In the genomic region with DNA sequence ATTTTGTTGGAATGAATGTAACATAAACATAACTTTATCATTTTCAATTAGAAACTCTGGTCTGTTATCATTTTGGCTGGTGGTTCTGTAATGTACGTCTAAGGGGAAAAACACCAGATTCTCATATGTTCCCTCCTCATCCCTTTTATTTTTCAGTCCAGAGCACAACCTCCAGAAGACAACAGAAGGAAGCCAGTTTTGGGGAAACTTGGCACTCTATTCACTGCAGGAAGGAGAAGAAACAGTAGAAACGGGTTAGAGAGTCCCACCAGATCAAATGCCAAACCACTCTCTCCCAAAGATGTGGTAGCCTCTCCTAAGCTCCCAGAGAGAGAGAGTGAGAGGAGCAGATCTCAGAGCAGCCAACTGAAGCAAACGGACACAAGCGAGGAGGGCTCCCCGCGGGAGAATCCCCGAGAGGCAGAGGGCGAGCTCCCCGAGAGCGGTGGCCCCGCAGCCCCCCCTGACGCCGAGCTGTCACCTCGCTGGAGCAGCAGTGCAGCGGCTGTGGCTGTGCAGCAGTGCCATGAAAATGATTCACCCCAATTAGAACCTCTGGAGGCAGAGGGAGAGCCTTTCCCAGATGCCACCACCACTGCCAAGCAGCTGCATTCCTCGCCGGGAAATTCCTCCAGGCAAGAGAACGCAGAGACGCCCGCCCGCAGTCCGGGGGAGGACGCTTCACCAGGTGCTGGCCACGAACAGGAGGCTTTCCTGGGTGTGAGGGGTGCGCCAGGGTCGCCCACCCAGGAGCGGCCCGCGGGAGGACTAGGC, we compare ENCODE assay signal across 8 cellular contexts.
DNase-seq lines count a peak whose midpoint lies in the region; ATAC-seq and TF ChIP-seq lines count a peak whose summit lies in the region.

No MANE protein-coding gene starts in this region.

- peak overlapping the region in 1 of 2 donors; percentile 77 for H3K27ac ChIP-seq in right atrium auricular region

- no peaks in the 10 kb centered on the region for H3K36me3 Mint-ChIP-seq in activated naive CD8-positive, alpha-beta T cell

- DNase-seq in stimulated activated CD4-positive, alpha-beta T cell treated with anti-CD3 and anti-CD28 coated beads, Interleukin-15, amount 100 ng/mL, for 24 hours: peak; percentile 47
- DNase-seq in stimulated activated CD4-positive, alpha-beta T cell treated with anti-CD3 and anti-CD28 coated beads, Interleukin-2, amount 100 ng/mL, for 48 hours: no peak
- DNase-seq in NCI-H1105 treated with DMSO at 0.1 percent for 48 hours (lab: John Stamatoyannopoulos, UW) (peak; percentile 15), right atrium auricular region (ENCODE audit: low spot score) (no peak), retinal pigment epithelial cell (ENCODE audit: low read depth) (no peak)

- H3K4me3 ChIP-seq in right atrium auricular region (peak overlapping the region; percentile 49 to 71), retinal pigment epithelial cell (ENCODE audit: low read length) (peak overlapping the region; percentile 46)

- H3K36me3 ChIP-seq in right atrium auricular region: no peaks in the 10 kb centered on the region

- H3K4me1 ChIP-seq in right atrium auricular region: peaks cover 0 to 28% of the 10 kb centered on the region in 2 donors

- no peaks in the 10 kb centered on the region for H3K27me3 Mint-ChIP-seq in activated naive CD8-positive, alpha-beta T cell

- TF ChIP-seq CTCF in right atrium auricular region (IDR thresholded peaks at IDR 0.05): no peak
- no peak for TF ChIP-seq CTCF in retinal pigment epithelial cell (conservative IDR thresholded peaks at IDR 0.05; ENCODE audit: low read depth, low read length)

- H3K4me1 Mint-ChIP-seq in activated naive CD8-positive, alpha-beta T cell (ENCODE audit: low read depth): peaks cover 65% of the 10 kb centered on the region

- H3K4me3 Mint-ChIP-seq in activated naive CD8-positive, alpha-beta T cell: peak overlapping the region; percentile 97

- H3K27ac Mint-ChIP-seq in activated naive CD8-positive, alpha-beta T cell: peak overlapping the region; percentile 75

- no peaks in the 10 kb centered on the region for H3K9me3 ChIP-seq in right atrium auricular region

- ATAC-seq in HG02610 (IDR thresholded peaks at IDR 0.05; ENCODE audit: unreplicated experiment) (no peak), GM18502 (IDR thresholded peaks at IDR 0.05; ENCODE audit: poor library complexity, unreplicated experiment) (no peak)

- peaks cover 7% of the 10 kb centered on the region in 2 donors for H3K27me3 ChIP-seq in right atrium auricular region

- no peaks in the 10 kb centered on the region for H3K9me3 Mint-ChIP-seq in activated naive CD8-positive, alpha-beta T cell (ENCODE audit: low read depth)

Comparison
In these comparisons a context has a peak if more than half of its experiments do, and no peak if none do; other contexts are left out.
1. DNase-seq: peak in stimulated activated CD4-positive, alpha-beta T cell treated with anti-CD3 and anti-CD28 coated beads, Interleukin-15, amount 100 ng/mL, for 24 hours (single experiment) and NCI-H1105 treated with DMSO at 0.1 percent for 48 hours (single experiment); none in stimulated activated CD4-positive, alpha-beta T cell treated with anti-CD3 and anti-CD28 coated beads, Interleukin-2, amount 100 ng/mL, for 48 hours (0 of 2), right atrium auricular region (single experiment) and retinal pigment epithelial cell (single experiment).